In genomic region chr18:14922031-14922430, GRCh38 we compare ENCODE assay signal across 23 cellular contexts.
"Had no signal": no experiment of that assay in that cellular context is flagged by ENCODE, and none has a peak within 500 bp of the region (broad histone marks: within the 10 kb centered on the region; RNA-seq: fewer than 3 reads in every experiment).

No MANE protein-coding gene starts in this region.

- DNase-seq: activated CD4-positive, alpha-beta T cell treated with anti-CD3 and anti-CD28 coated beads for 48 hours; activated CD4-positive, alpha-beta T cell treated with anti-CD3 and anti-CD28 coated beads, Interleukin-2, amount 50 U/mL, for 4 hours; activated CD4-positive, CD25-positive, alpha-beta regulatory T cell treated with anti-CD3 and anti-CD28 coated beads, Interleukin-2, amount 50 U/mL, for 72 hours; activated gamma-delta T cell; activated naive CD4-positive, alpha-beta T cell treated with anti-CD3 and anti-CD28 coated beads for 36 hours; activated T-cell treated with anti-CD3 and anti-CD28 coated beads for 4 hours; activated T-cell treated with anti-CD3 and anti-CD28 coated beads, Interleukin-2, amount 50 U/mL, for 48 hours; amygdala; KG1; NCI-H1048; NCI-H1417; NCI-H1694; NCI-H2029; NCI-H2107; NCI-H2171 treated with DMSO at 0.1 percent for 48 hours; NCI-H226; NCI-H526; NCI-H774; RPMI8226 had no signal

- ATAC-seq: activated T-helper 17 cell treated with anti-CD3 and anti-CD28 coated beads, Interleukin-2, amount 50 U/mL, for 72 hours; Panc1; Right ventricle myocardium inferior; WTC11 had no signal
